1 cellular context compared by ENCODE assay signal in the genomic region with DNA sequence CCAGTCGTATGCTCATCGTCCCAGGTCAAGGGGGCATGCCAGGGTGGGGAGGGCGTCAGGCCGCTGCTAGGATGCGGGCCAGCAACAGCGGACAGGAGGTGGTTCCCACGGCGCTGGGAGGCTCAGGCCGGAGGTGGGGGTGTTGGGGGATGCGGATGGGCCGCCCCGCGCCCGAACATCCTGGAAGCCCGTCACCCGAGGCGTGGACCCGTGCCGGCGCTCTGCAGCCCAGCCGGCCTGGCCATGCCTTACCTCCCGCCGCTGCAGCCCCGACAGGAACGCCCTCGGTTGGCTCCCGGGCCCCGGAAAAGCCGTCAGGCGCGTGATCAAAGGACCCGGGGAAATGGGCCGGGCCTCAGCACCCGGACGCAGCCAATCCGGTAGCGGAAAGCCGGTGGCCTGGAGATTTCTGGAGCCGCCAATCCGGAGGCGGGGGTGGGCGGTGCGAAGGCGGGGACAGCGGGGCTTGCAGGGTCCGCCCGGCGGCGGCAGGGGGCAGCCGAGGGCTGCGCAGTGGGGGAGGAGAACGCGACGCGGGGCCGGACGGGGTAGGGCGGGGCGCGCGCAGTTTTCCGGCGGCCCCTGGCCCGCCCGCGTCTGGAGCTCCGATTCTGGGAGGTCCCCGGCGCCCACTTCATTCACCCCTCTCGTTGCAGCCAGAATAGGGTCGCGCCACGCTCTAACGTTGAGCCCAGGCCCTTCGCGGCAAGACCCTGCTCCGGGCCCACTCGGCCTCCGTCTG.
A peak's percentile ranks its signal among the peaks of the same experiment; 100 is the strongest.
TF ChIP-seq lines count a peak whose summit lies in the region.

A gene (minus strand): TSS at position 280 of the 742 bp plus-strand sequence. CDS start 1,215 bp downstream, outside the sequence.

TF ChIP-seq in K562, 482 proteins besides CTCF, POLR2A, EP300 and RAD21 (continued from another document and continues in another):
- TF ChIP-seq, protein P1, sequence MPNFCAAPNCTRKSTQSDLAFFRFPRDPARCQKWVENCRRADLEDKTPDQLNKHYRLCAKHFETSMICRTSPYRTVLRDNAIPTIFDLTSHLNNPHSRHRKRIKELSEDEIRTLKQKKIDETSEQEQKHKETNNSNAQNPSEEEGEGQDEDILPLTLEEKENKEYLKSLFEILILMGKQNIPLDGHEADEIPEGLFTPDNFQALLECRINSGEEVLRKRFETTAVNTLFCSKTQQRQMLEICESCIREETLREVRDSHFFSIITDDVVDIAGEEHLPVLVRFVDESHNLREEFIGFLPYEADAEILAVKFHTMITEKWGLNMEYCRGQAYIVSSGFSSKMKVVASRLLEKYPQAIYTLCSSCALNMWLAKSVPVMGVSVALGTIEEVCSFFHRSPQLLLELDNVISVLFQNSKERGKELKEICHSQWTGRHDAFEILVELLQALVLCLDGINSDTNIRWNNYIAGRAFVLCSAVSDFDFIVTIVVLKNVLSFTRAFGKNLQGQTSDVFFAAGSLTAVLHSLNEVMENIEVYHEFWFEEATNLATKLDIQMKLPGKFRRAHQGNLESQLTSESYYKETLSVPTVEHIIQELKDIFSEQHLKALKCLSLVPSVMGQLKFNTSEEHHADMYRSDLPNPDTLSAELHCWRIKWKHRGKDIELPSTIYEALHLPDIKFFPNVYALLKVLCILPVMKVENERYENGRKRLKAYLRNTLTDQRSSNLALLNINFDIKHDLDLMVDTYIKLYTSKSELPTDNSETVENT (CRISPR knock-in tag; IDR thresholded peaks at IDR 0.05): peak; percentile 84
- peak; percentile 83 for TF ChIP-seq BHLHE40 (IDR thresholded peaks at IDR 0.05; ENCODE audit: low read length)
- TF ChIP-seq SP2 (IDR thresholded peaks at IDR 0.05; ENCODE audit: extremely low read depth, low read depth, low read length, poor library complexity, severe bottlenecking): peak; percentile 30
- TF ChIP-seq SMARCE1 (IDR thresholded peaks at IDR 0.05): no peak
- no peak for TF ChIP-seq BRD4 (IDR thresholded peaks at IDR 0.05)
- TF ChIP-seq NCOA4 (IDR thresholded peaks at IDR 0.05; ENCODE audit: partially characterized antibody): no peak
- TF ChIP-seq KDM1A (IDR thresholded peaks at IDR 0.05): no peak
- TF ChIP-seq, protein P2, sequence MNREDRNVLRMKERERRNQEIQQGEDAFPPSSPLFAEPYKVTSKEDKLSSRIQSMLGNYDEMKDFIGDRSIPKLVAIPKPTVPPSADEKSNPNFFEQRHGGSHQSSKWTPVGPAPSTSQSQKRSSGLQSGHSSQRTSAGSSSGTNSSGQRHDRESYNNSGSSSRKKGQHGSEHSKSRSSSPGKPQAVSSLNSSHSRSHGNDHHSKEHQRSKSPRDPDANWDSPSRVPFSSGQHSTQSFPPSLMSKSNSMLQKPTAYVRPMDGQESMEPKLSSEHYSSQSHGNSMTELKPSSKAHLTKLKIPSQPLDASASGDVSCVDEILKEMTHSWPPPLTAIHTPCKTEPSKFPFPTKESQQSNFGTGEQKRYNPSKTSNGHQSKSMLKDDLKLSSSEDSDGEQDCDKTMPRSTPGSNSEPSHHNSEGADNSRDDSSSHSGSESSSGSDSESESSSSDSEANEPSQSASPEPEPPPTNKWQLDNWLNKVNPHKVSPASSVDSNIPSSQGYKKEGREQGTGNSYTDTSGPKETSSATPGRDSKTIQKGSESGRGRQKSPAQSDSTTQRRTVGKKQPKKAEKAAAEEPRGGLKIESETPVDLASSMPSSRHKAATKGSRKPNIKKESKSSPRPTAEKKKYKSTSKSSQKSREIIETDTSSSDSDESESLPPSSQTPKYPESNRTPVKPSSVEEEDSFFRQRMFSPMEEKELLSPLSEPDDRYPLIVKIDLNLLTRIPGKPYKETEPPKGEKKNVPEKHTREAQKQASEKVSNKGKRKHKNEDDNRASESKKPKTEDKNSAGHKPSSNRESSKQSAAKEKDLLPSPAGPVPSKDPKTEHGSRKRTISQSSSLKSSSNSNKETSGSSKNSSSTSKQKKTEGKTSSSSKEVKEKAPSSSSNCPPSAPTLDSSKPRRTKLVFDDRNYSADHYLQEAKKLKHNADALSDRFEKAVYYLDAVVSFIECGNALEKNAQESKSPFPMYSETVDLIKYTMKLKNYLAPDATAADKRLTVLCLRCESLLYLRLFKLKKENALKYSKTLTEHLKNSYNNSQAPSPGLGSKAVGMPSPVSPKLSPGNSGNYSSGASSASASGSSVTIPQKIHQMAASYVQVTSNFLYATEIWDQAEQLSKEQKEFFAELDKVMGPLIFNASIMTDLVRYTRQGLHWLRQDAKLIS (CRISPR knock-in tag; IDR thresholded peaks at IDR 0.05): no peak
- TF ChIP-seq, protein P3, sequence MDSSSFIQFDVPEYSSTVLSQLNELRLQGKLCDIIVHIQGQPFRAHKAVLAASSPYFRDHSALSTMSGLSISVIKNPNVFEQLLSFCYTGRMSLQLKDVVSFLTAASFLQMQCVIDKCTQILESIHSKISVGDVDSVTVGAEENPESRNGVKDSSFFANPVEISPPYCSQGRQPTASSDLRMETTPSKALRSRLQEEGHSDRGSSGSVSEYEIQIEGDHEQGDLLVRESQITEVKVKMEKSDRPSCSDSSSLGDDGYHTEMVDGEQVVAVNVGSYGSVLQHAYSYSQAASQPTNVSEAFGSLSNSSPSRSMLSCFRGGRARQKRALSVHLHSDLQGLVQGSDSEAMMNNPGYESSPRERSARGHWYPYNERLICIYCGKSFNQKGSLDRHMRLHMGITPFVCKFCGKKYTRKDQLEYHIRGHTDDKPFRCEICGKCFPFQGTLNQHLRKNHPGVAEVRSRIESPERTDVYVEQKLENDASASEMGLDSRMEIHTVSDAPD (CRISPR knock-in tag; IDR thresholded peaks at IDR 0.05): no peak
- peak; percentile 48 for TF ChIP-seq TCF3 (CRISPR knock-in tag; IDR thresholded peaks at IDR 0.05)
- TF ChIP-seq, protein P4, sequence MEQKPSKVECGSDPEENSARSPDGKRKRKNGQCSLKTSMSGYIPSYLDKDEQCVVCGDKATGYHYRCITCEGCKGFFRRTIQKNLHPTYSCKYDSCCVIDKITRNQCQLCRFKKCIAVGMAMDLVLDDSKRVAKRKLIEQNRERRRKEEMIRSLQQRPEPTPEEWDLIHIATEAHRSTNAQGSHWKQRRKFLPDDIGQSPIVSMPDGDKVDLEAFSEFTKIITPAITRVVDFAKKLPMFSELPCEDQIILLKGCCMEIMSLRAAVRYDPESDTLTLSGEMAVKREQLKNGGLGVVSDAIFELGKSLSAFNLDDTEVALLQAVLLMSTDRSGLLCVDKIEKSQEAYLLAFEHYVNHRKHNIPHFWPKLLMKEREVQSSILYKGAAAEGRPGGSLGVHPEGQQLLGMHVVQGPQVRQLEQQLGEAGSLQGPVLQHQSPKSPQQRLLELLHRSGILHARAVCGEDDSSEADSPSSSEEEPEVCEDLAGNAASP (IDR thresholded peaks at IDR 0.05): no peak
- TF ChIP-seq SNIP1 (IDR thresholded peaks at IDR 0.05; ENCODE audit: low read depth): no peak; the same call in 1 of the 2 replicates
- TF ChIP-seq ZBTB8A (IDR thresholded peaks at IDR 0.05; ENCODE audit: partially characterized antibody): no peak
- TF ChIP-seq FOXA3 (CRISPR knock-in tag; conservative IDR thresholded peaks at IDR 0.05 in 1 of 2, IDR thresholded peaks at IDR 0.05 in 1 of 2): no peak
- TF ChIP-seq CSDE1 (IDR thresholded peaks at IDR 0.05): no peak
- TF ChIP-seq JUND (IDR thresholded peaks at IDR 0.05; ENCODE audit: borderline replicate concordance, low read depth, low read length): no peak; the same call in 1 of the 2 replicates
- peak; percentile 12; the same call in 1 of the 3 replicates for TF ChIP-seq JUND (tag; IDR thresholded peaks at IDR 0.05; ENCODE audit: borderline replicate concordance, low read depth, low read length)
- no peak for TF ChIP-seq NFATC3 (IDR thresholded peaks at IDR 0.05)
- no peak for TF ChIP-seq FOXJ3 (CRISPR knock-in tag; IDR thresholded peaks at IDR 0.05)
- peak; percentile 62 for TF ChIP-seq GABPB1 (CRISPR knock-in tag; IDR thresholded peaks at IDR 0.05)
- TF ChIP-seq, protein P5, sequence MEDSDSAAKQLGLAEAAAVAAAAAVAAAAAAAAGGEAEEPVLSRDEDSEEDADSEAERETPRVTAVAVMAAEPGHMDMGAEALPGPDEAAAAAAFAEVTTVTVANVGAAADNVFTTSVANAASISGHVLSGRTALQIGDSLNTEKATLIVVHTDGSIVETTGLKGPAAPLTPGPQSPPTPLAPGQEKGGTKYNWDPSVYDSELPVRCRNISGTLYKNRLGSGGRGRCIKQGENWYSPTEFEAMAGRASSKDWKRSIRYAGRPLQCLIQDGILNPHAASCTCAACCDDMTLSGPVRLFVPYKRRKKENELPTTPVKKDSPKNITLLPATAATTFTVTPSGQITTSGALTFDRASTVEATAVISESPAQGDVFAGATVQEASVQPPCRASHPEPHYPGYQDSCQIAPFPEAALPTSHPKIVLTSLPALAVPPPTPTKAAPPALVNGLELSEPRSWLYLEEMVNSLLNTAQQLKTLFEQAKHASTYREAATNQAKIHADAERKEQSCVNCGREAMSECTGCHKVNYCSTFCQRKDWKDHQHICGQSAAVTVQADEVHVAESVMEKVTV (CRISPR knock-in tag; IDR thresholded peaks at IDR 0.05): peak; percentile 99
- TF ChIP-seq, protein P6, sequence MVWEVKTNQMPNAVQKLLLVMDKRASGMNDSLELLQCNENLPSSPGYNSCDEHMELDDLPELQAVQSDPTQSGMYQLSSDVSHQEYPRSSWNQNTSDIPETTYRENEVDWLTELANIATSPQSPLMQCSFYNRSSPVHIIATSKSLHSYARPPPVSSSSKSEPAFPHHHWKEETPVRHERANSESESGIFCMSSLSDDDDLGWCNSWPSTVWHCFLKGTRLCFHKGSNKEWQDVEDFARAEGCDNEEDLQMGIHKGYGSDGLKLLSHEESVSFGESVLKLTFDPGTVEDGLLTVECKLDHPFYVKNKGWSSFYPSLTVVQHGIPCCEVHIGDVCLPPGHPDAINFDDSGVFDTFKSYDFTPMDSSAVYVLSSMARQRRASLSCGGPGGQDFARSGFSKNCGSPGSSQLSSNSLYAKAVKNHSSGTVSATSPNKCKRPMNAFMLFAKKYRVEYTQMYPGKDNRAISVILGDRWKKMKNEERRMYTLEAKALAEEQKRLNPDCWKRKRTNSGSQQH (CRISPR knock-in tag; IDR thresholded peaks at IDR 0.05): no peak
- TF ChIP-seq SRSF3 (IDR thresholded peaks at IDR 0.05; ENCODE audit: insufficient read depth, low read length): no peak
- TF ChIP-seq NFXL1 (CRISPR knock-in tag; IDR thresholded peaks at IDR 0.05): no peak
- peak; percentile 88 for TF ChIP-seq U2AF1 (optimal IDR thresholded peaks at IDR 0.05; ENCODE audit: low read depth, low read length)
- TF ChIP-seq, protein P7, sequence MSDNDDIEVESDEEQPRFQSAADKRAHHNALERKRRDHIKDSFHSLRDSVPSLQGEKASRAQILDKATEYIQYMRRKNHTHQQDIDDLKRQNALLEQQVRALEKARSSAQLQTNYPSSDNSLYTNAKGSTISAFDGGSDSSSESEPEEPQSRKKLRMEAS (CRISPR knock-in tag; IDR thresholded peaks at IDR 0.05): peak; percentile 71
- TF ChIP-seq, protein P8, sequence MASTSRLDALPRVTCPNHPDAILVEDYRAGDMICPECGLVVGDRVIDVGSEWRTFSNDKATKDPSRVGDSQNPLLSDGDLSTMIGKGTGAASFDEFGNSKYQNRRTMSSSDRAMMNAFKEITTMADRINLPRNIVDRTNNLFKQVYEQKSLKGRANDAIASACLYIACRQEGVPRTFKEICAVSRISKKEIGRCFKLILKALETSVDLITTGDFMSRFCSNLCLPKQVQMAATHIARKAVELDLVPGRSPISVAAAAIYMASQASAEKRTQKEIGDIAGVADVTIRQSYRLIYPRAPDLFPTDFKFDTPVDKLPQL (IDR thresholded peaks at IDR 0.05; ENCODE audit: extremely low read depth, insufficient read length): no peak
- peak; percentile 80 for TF ChIP-seq CREM (IDR thresholded peaks at IDR 0.05; ENCODE audit: low read depth)
- TF ChIP-seq MAFF (IDR thresholded peaks at IDR 0.05; ENCODE audit: low read length): no peak
- TF ChIP-seq, protein P9, sequence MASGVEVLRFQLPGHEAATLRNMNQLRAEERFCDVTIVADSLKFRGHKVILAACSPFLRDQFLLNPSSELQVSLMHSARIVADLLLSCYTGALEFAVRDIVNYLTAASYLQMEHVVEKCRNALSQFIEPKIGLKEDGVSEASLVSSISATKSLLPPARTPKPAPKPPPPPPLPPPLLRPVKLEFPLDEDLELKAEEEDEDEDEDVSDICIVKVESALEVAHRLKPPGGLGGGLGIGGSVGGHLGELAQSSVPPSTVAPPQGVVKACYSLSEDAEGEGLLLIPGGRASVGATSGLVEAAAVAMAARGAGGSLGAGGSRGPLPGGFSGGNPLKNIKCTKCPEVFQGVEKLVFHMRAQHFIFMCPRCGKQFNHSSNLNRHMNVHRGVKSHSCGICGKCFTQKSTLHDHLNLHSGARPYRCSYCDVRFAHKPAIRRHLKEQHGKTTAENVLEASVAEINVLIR (CRISPR knock-in tag; IDR thresholded peaks at IDR 0.05): no peak
- no peak for TF ChIP-seq NR2C1 (IDR thresholded peaks at IDR 0.05)
- TF ChIP-seq NR2C1 (tag; IDR thresholded peaks at IDR 0.05): no peak
- peak; percentile 73; the same call in 1 of the 2 replicates for TF ChIP-seq ETV5 (CRISPR knock-in tag; IDR thresholded peaks at IDR 0.05; ENCODE audit: low read depth)
- TF ChIP-seq TAF15 (IDR thresholded peaks at IDR 0.05; ENCODE audit: low read depth, low read length): no peak
- no peak for TF ChIP-seq CREBBP (IDR thresholded peaks at IDR 0.05; ENCODE audit: low read depth, low read length)
- TF ChIP-seq HOXB6 (CRISPR knock-in tag; IDR thresholded peaks at IDR 0.05; ENCODE audit: borderline replicate concordance): no peak
- TF ChIP-seq, protein P10, sequence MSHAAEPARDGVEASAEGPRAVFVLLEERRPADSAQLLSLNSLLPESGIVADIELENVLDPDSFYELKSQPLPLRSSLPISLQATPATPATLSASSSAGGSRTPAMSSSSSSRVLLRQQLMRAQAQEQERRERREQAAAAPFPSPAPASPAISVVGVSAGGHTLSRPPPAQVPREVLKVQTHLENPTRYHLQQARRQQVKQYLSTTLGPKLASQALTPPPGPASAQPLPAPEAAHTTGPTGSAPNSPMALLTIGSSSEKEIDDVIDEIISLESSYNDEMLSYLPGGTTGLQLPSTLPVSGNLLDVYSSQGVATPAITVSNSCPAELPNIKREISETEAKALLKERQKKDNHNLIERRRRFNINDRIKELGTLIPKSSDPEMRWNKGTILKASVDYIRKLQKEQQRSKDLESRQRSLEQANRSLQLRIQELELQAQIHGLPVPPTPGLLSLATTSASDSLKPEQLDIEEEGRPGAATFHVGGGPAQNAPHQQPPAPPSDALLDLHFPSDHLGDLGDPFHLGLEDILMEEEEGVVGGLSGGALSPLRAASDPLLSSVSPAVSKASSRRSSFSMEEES (CRISPR knock-in tag; IDR thresholded peaks at IDR 0.05): peak; percentile 76
- TF ChIP-seq ESRRA (IDR thresholded peaks at IDR 0.05; ENCODE audit: borderline replicate concordance, low read depth): peak; percentile 51; the same call in 1 of the 2 replicates
- no peak for TF ChIP-seq ZNF133 (CRISPR knock-in tag; IDR thresholded peaks at IDR 0.05)
- TF ChIP-seq RUNX1 (IDR thresholded peaks at IDR 0.05; ENCODE audit: low read depth): peak; percentile 44; the same call in 1 of the 2 replicates
- no peak; the same call in 1 of the 2 replicates for TF ChIP-seq GATAD2B (IDR thresholded peaks at IDR 0.05; ENCODE audit: borderline replicate concordance)
- peak in 2 of 3 experiments; percentile 48 to 72 for TF ChIP-seq YY1 (IDR thresholded peaks at IDR 0.05; ENCODE audit: borderline replicate concordance in 1 of 3, control insufficient read depth in 1 of 3, extremely low read depth in 1 of 3, insufficient read depth in 3 of 3, insufficient read length in 1 of 3, insufficient replicate concordance in 2 of 3, low read depth in 1 of 3, low read length in 2 of 3)
- TF ChIP-seq SIN3B (IDR thresholded peaks at IDR 0.05; ENCODE audit: low read depth): peak; percentile 35; the same call in 1 of the 2 replicates
- TF ChIP-seq RBM22 (IDR thresholded peaks at IDR 0.05; ENCODE audit: low read depth, low read length, poor library complexity, severe bottlenecking): peak; percentile 75
- TF ChIP-seq SMC3 (conservative IDR thresholded peaks at IDR 0.05; ENCODE audit: insufficient read depth, low read depth, low read length): peak; percentile 93
- no peak; the same call in 1 of the 2 replicates for TF ChIP-seq KLF1 (tag; IDR thresholded peaks at IDR 0.05)
- TF ChIP-seq WHSC1 (IDR thresholded peaks at IDR 0.05; ENCODE audit: low read length): no peak
